In the genomic region with DNA sequence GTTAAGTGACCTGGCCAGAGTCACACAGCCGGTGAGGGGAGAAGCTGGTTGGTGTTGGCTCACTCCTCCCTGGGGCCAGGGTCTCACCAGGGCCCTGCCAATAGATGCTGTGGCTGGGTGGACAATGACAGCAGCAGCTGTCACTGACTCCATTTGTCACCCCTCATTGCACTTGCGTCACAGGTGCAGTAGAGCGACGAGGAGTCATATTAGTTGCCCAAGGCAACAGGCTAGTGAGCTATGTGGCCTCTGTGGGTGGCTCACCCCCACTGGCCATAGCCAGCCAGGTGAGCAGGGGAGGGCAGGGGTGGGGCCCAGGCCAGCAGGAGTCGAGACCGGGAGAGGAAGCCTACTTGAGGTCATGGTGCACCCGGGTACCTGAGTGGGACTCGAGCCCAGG, we compare ENCODE assay signal across 13 cellular contexts. TPM values are rescaled to one million over a fixed set of nuclear protein-coding genes. Genes with fewer than 3 reads are reported as not detected.
DNase-seq lines count a peak whose midpoint lies in the region; ATAC-seq and TF ChIP-seq lines count a peak whose summit lies in the region.
"Had no signal": no experiment of that assay in that cellular context is flagged by ENCODE, and none has a peak within 500 bp of the region (broad histone marks: within the 10 kb centered on the region; RNA-seq: fewer than 3 reads in every experiment).

No MANE protein-coding gene starts in this region.

- H3K9me3 Mint-ChIP-seq in activated CD8-positive, alpha-beta T cell treated with anti-CD3 and anti-CD28 coated beads for 36 hours: no peaks in the 10 kb centered on the region
- no peaks in the 10 kb centered on the region for H3K9me3 Mint-ChIP-seq in activated CD8-positive, alpha-beta T cell treated with anti-CD3 and anti-CD28 coated beads, Interleukin-2, amount 10 ng/mL, durations not matched to agents 7 days and 5 days (ENCODE audit: insufficient read depth)
- H3K9me3 Mint-ChIP-seq in stimulated activated naive B cell treated with anti-CD40 and anti-IgM and Interleukin-4, amounts not matched to agents 10 μg/mL and 1 μg/mL and 100 μg/mL, for 72 hours: no peaks in the 10 kb centered on the region
- H3K9me3 Mint-ChIP-seq: mesothelial cell of epicardium had no signal

- H3K27ac Mint-ChIP-seq in activated CD8-positive, alpha-beta T cell treated with anti-CD3 and anti-CD28 coated beads for 36 hours: no peak overlapping the region
- H3K27ac Mint-ChIP-seq in activated CD8-positive, alpha-beta T cell treated with anti-CD3 and anti-CD28 coated beads, Interleukin-2, amount 10 ng/mL, durations not matched to agents 7 days and 5 days: no peak overlapping the region
- H3K27ac Mint-ChIP-seq in stimulated activated naive B cell treated with anti-CD40 and anti-IgM and Interleukin-4, amounts not matched to agents 10 μg/mL and 1 μg/mL and 100 μg/mL, for 72 hours: peak overlapping the region; percentile 84
- H3K27ac Mint-ChIP-seq: mesothelial cell of epicardium had no signal

- H3K4me3 ChIP-seq in OCI-LY7 (ENCODE audit: low read depth, low read length, poor library complexity, severe bottlenecking): no peak overlapping the region

- no peaks in the 10 kb centered on the region for H3K9me3 ChIP-seq in OCI-LY7 (ENCODE audit: low read length)

- H3K9me2 ChIP-seq in OCI-LY7 (ENCODE audit: insufficient read depth, low read length): no peaks in the 10 kb centered on the region

- no peak overlapping the region for H3K4me3 Mint-ChIP-seq in activated CD8-positive, alpha-beta T cell treated with anti-CD3 and anti-CD28 coated beads for 36 hours
- no peak overlapping the region for H3K4me3 Mint-ChIP-seq in activated CD8-positive, alpha-beta T cell treated with anti-CD3 and anti-CD28 coated beads, Interleukin-2, amount 10 ng/mL, durations not matched to agents 7 days and 5 days
- H3K4me3 Mint-ChIP-seq in stimulated activated naive B cell treated with anti-CD40 and anti-IgM and Interleukin-4, amounts not matched to agents 10 μg/mL and 1 μg/mL and 100 μg/mL, for 72 hours: no peak overlapping the region
- H3K4me3 Mint-ChIP-seq: mesothelial cell of epicardium had no signal

- no peak overlapping the region for H3K27ac ChIP-seq in OCI-LY7 (ENCODE audit: low read depth, low read length, poor library complexity, severe bottlenecking)

- no peak for TF ChIP-seq CTCF in activated CD8-positive, alpha-beta T cell treated with anti-CD3 and anti-CD28 coated beads for 36 hours (IDR thresholded peaks at IDR 0.05)
- TF ChIP-seq CTCF in OCI-LY7 (conservative IDR thresholded peaks at IDR 0.05; ENCODE audit: low read length): no peak

- peak; percentile 14 for ATAC-seq in activated CD8-positive, alpha-beta T cell treated with anti-CD3 and anti-CD28 coated beads for 36 hours
- ATAC-seq in activated CD8-positive, alpha-beta T cell treated with anti-CD3 and anti-CD28 coated beads, Interleukin-2, amount 10 ng/mL, durations not matched to agents 7 days and 5 days: no peak
- ATAC-seq in HG02885 (IDR thresholded peaks at IDR 0.05; ENCODE audit: poor library complexity, unreplicated experiment): peak; percentile 83
- peak; percentile 49 to 64 for ATAC-seq in stimulated activated naive B cell treated with anti-CD40 and anti-IgM and Interleukin-4, amounts not matched to agents 10 μg/mL and 1 μg/mL and 100 μg/mL, for 72 hours (replicated peaks)
- ATAC-seq in GM21723 (IDR thresholded peaks at IDR 0.05; ENCODE audit: unreplicated experiment): no peak
- ATAC-seq in HG03457 (IDR thresholded peaks at IDR 0.05; ENCODE audit: unreplicated experiment): no peak

- H3K4me1 ChIP-seq in OCI-LY7 (ENCODE audit: insufficient read depth, low read length, poor library complexity, severe bottlenecking): peaks cover 6% of the 10 kb centered on the region

- DNase-seq in activated CD8-positive, alpha-beta T cell treated with anti-CD3 and anti-CD28 coated beads for 36 hours: no peak
- no peak for DNase-seq in activated CD8-positive, alpha-beta T cell treated with anti-CD3 and anti-CD28 coated beads, Interleukin-2, amount 10 ng/mL, durations not matched to agents 7 days and 5 days
- DNase-seq in OCI-LY7 (ENCODE audit: low spot score) (peak; percentile 31), T1000 (lab: John Stamatoyannopoulos, UW) (no peak)
- no peak for DNase-seq in stimulated activated naive B cell treated with anti-CD40 and anti-IgM and Interleukin-4, amounts not matched to agents 10 μg/mL and 1 μg/mL and 100 μg/mL, for 72 hours
- DNase-seq: KBM-7, small intestine had no signal

- CTCF ChIA-PET in activated CD8-positive, alpha-beta T cell treated with anti-CD3 and anti-CD28 coated beads for 36 hours (lab: Charles Lee): interaction anchor here (0.9 to 1.7 kb wide), 2 partner anchors 15 to 51 kb away, joined by 3 to 5 read pairs; no protein-coding TSS in a partner anchor
- CTCF ChIA-PET in activated CD8-positive, alpha-beta T cell treated with anti-CD3 and anti-CD28 coated beads, Interleukin-2, amount 10 ng/mL, durations not matched to agents 7 days and 5 days (lab: Charles Lee): no interaction called here
- CTCF ChIA-PET in OCI-LY7 (lab: Charles Lee; ENCODE audit: unreplicated experiment): interaction anchor here (0.6 kb wide), 1 partner anchor 225 kb away, joined by 3 read pairs; no protein-coding TSS in a partner anchor

- peaks cover 6% of the 10 kb centered on the region for H3K4me1 Mint-ChIP-seq in activated CD8-positive, alpha-beta T cell treated with anti-CD3 and anti-CD28 coated beads for 36 hours (ENCODE audit: low read depth)
- H3K4me1 Mint-ChIP-seq in activated CD8-positive, alpha-beta T cell treated with anti-CD3 and anti-CD28 coated beads, Interleukin-2, amount 10 ng/mL, durations not matched to agents 7 days and 5 days (ENCODE audit: low read depth): no peaks in the 10 kb centered on the region
- peaks cover 6 to 9% of the 10 kb centered on the region in 2 donors for H3K4me1 Mint-ChIP-seq in stimulated activated naive B cell treated with anti-CD40 and anti-IgM and Interleukin-4, amounts not matched to agents 10 μg/mL and 1 μg/mL and 100 μg/mL, for 72 hours
- H3K4me1 Mint-ChIP-seq: mesothelial cell of epicardium had no signal

- peaks cover 5% of the 10 kb centered on the region; the same call in 1 of the 2 replicates for H3K36me3 ChIP-seq in OCI-LY7 (ENCODE audit: insufficient read depth, low read length)

- H2AFZ ChIP-seq in OCI-LY7 (ENCODE audit: low read length): no peak overlapping the region

- no peaks in the 10 kb centered on the region for H3K27me3 Mint-ChIP-seq in activated CD8-positive, alpha-beta T cell treated with anti-CD3 and anti-CD28 coated beads for 36 hours
- H3K27me3 Mint-ChIP-seq in activated CD8-positive, alpha-beta T cell treated with anti-CD3 and anti-CD28 coated beads, Interleukin-2, amount 10 ng/mL, durations not matched to agents 7 days and 5 days (ENCODE audit: low read depth): no peaks in the 10 kb centered on the region
- no peaks in the 10 kb centered on the region for H3K27me3 Mint-ChIP-seq in stimulated activated naive B cell treated with anti-CD40 and anti-IgM and Interleukin-4, amounts not matched to agents 10 μg/mL and 1 μg/mL and 100 μg/mL, for 72 hours

- intact Hi-C loops in activated CD8-positive, alpha-beta T cell treated with anti-CD3 and anti-CD28 coated beads for 36 hours (cut with micrococcal nuclease): no loop called here
- intact Hi-C loops in OCI-LY7 (cut with micrococcal nuclease; ENCODE audit: unreplicated experiment): no loop called here

- H3K79me2 ChIP-seq in OCI-LY7 (ENCODE audit: insufficient read depth, low read depth, low read length): no peaks in the 10 kb centered on the region

- peaks cover 27% of the 10 kb centered on the region for H3K36me3 Mint-ChIP-seq in activated CD8-positive, alpha-beta T cell treated with anti-CD3 and anti-CD28 coated beads for 36 hours (ENCODE audit: low read depth)
- H3K36me3 Mint-ChIP-seq in activated CD8-positive, alpha-beta T cell treated with anti-CD3 and anti-CD28 coated beads, Interleukin-2, amount 10 ng/mL, durations not matched to agents 7 days and 5 days (ENCODE audit: low read depth): peaks cover 35% of the 10 kb centered on the region
- peaks cover 55% of the 10 kb centered on the region in 2 donors for H3K36me3 Mint-ChIP-seq in stimulated activated naive B cell treated with anti-CD40 and anti-IgM and Interleukin-4, amounts not matched to agents 10 μg/mL and 1 μg/mL and 100 μg/mL, for 72 hours

- H3K4me2 ChIP-seq in OCI-LY7 (ENCODE audit: low read length): no peak overlapping the region

- H4K20me1 ChIP-seq in OCI-LY7 (ENCODE audit: insufficient read depth, low read length): no peaks in the 10 kb centered on the region

- POLR2A ChIA-PET in activated CD8-positive, alpha-beta T cell treated with anti-CD3 and anti-CD28 coated beads for 36 hours (lab: Charles Lee): interaction anchor here (1.0 to 2.1 kb wide), 4 partner anchors 10 to 44 kb away, joined by 4 to 6 read pairs (median 4); partner anchors contain the start of genes SLC25A47 and WDR25
- POLR2A ChIA-PET in activated CD8-positive, alpha-beta T cell treated with anti-CD3 and anti-CD28 coated beads, Interleukin-2, amount 10 ng/mL, durations not matched to agents 7 days and 5 days (lab: Charles Lee): no interaction called here
- POLR2A ChIA-PET in OCI-LY7 (lab: Charles Lee): interaction anchor here (0.5 kb wide), 1 partner anchor 85 kb away, joined by 4 read pairs; no protein-coding TSS in a partner anchor

- no TSS peak for BruUV-seq in OCI-LY7 (replicated peaks; lab: Mats Ljungman, UMichigan)

RNA-seq across cellular contexts. Expression of gene SLC25A47, which starts 9.7 kb away (rescaled TPM):
- not detected for total RNA-seq in activated CD8-positive, alpha-beta T cell treated with anti-CD3 and anti-CD28 coated beads for 36 hours
- not detected for total RNA-seq in activated CD8-positive, alpha-beta T cell treated with anti-CD3 and anti-CD28 coated beads, Interleukin-2, amount 10 ng/mL, durations not matched to agents 7 days and 5 days
- 0.44 TPM in 1 of 2 replicates, not detected in the other for total RNA-seq in OCI-LY7 (2014; rRNA removed; shearing (Covaris generic))
- total RNA-seq in OCI-LY7 (2022): not detected in 2 replicates
- total RNA-seq: cerebellum, H1, mesothelial cell of epicardium had no signal

RNA-seq across cellular contexts. Expression of gene SLC25A29, which starts 26.6 kb away (rescaled TPM):
- total RNA-seq in activated CD8-positive, alpha-beta T cell treated with anti-CD3 and anti-CD28 coated beads for 36 hours: 10 to 100 TPM; 23.6 to 24.7 TPM
- total RNA-seq in activated CD8-positive, alpha-beta T cell treated with anti-CD3 and anti-CD28 coated beads, Interleukin-2, amount 10 ng/mL, durations not matched to agents 7 days and 5 days: 10 to 100 TPM; 29.7 to 29.9 TPM
- 34.8 and 37.4 TPM in 2 replicates for total RNA-seq in OCI-LY7 (2014; rRNA removed; shearing (Covaris generic))
- 14.6 and 18.1 TPM in 2 replicates for total RNA-seq in OCI-LY7 (2022)

RNA-seq across cellular contexts. Expression of gene WDR25, which starts 43.5 kb away (rescaled TPM):
- total RNA-seq in activated CD8-positive, alpha-beta T cell treated with anti-CD3 and anti-CD28 coated beads for 36 hours: 1 to 10 TPM; 6.2 to 7.5 TPM
- 1 to 10 TPM; 7.2 to 7.9 TPM for total RNA-seq in activated CD8-positive, alpha-beta T cell treated with anti-CD3 and anti-CD28 coated beads, Interleukin-2, amount 10 ng/mL, durations not matched to agents 7 days and 5 days
- 6.5 and 8.5 TPM in 2 replicates for total RNA-seq in OCI-LY7 (2014; rRNA removed; shearing (Covaris generic))
- 8.2 and 8.9 TPM in 2 replicates for total RNA-seq in OCI-LY7 (2022)

Comparison
In these comparisons a context has a peak if more than half of its experiments do, and no peak if none do; other contexts are left out.
1. ATAC-seq: peak in activated CD8-positive, alpha-beta T cell treated with anti-CD3 and anti-CD28 coated beads for 36 hours (single experiment), HG02885 (single experiment) and stimulated activated naive B cell treated with anti-CD40 and anti-IgM and Interleukin-4, amounts not matched to agents 10 μg/mL and 1 μg/mL and 100 μg/mL, for 72 hours (2 of 2); none in activated CD8-positive, alpha-beta T cell treated with anti-CD3 and anti-CD28 coated beads, Interleukin-2, amount 10 ng/mL, durations not matched to agents 7 days and 5 days (single experiment), GM21723 (single experiment) and HG03457 (single experiment).